In the genomic region with DNA sequence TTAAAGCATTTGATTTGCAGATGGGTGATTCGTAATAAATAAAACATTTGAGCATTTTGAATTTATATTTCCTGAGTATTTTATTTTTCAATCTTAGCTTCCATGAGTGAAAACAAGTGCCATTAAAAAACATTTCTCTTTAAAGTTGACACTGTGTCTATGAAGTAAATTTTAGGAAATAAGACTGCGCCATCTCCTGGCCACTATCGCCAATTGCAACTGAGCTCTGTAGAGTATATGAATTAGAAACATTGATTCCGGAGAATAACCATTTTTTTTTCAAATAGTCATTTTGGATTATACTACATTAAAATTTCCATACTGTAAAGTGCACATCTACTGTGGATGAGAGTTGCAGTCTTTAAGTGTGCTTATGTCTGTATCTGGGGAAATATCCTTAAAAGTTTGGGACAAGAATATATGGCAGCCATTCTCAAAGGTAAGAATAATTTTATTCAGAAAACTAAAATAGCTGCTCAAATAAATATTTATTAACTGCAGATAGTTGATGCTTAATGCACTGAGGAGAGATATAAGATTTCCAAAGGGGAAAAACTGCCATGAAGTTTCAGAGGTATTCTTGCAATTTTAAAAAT, we compare ENCODE assay signal across 7 cellular contexts.
A peak's percentile ranks its signal among the peaks of the same experiment; 100 is the strongest.
DNase-seq lines count a peak whose midpoint lies in the region; ATAC-seq and TF ChIP-seq lines count a peak whose summit lies in the region.

No MANE protein-coding gene starts in this region.

- peaks cover 6% of the 10 kb centered on the region for H3K27me3 ChIP-seq in effector memory CD4-positive, alpha-beta T cell (replicated peaks; ENCODE audit: control insufficient read depth, insufficient read depth, low read length, poor library complexity, severe bottlenecking)

- H3K9me3 ChIP-seq in effector memory CD4-positive, alpha-beta T cell (ENCODE audit: control insufficient read depth, low read length) = no peaks in the 10 kb centered on the region

- CTCF ChIA-PET in activated naive CD4-positive, alpha-beta T cell treated with anti-CD3 and anti-CD28 coated beads, Interleukin-2, amount 10 ng/mL, durations not matched to agents 7 days and 5 days (lab: Charles Lee) = interaction anchor here (1.0 to 3.3 kb wide), 11 partner anchors 11 to 793 kb away, joined by 3 to 16 read pairs (median 4); no protein-coding TSS in a partner anchor

- no peak overlapping the region for H3K27ac ChIP-seq in effector memory CD4-positive, alpha-beta T cell (ENCODE audit: insufficient read depth, low read length, poor library complexity, severe bottlenecking)

- ATAC-seq in HG02571 (IDR thresholded peaks at IDR 0.05; ENCODE audit: unreplicated experiment) = peak; percentile 63

- no peak overlapping the region for H3K4me3 ChIP-seq in GM12864 (ENCODE audit: low read depth, low read length)
- no peak overlapping the region for H3K4me3 ChIP-seq in effector memory CD4-positive, alpha-beta T cell (ENCODE audit: insufficient read depth, low read depth, low read length, poor library complexity, severe bottlenecking)

- H3K36me3 ChIP-seq in effector memory CD4-positive, alpha-beta T cell (ENCODE audit: control insufficient read depth, insufficient read depth, low read length) = no peaks in the 10 kb centered on the region

- peaks cover 18% of the 10 kb centered on the region for H3K27me3 Mint-ChIP-seq in activated naive CD4-positive, alpha-beta T cell treated with anti-CD3 and anti-CD28 coated beads, Interleukin-2, amount 10 ng/mL, durations not matched to agents 7 days and 5 days

- no peaks in the 10 kb centered on the region for H3K4me1 Mint-ChIP-seq in activated naive CD4-positive, alpha-beta T cell treated with anti-CD3 and anti-CD28 coated beads, Interleukin-2, amount 10 ng/mL, durations not matched to agents 7 days and 5 days

- H3K27ac Mint-ChIP-seq in activated naive CD4-positive, alpha-beta T cell treated with anti-CD3 and anti-CD28 coated beads, Interleukin-2, amount 10 ng/mL, durations not matched to agents 7 days and 5 days = no peak overlapping the region

- no peaks in the 10 kb centered on the region for H3K36me3 Mint-ChIP-seq in activated naive CD4-positive, alpha-beta T cell treated with anti-CD3 and anti-CD28 coated beads, Interleukin-2, amount 10 ng/mL, durations not matched to agents 7 days and 5 days

- no peaks in the 10 kb centered on the region for H3K9me3 Mint-ChIP-seq in activated naive CD4-positive, alpha-beta T cell treated with anti-CD3 and anti-CD28 coated beads, Interleukin-2, amount 10 ng/mL, durations not matched to agents 7 days and 5 days

- H3K4me3 Mint-ChIP-seq in activated naive CD4-positive, alpha-beta T cell treated with anti-CD3 and anti-CD28 coated beads, Interleukin-2, amount 10 ng/mL, durations not matched to agents 7 days and 5 days = no peak overlapping the region

- no peak for DNase-seq in GM12864 (ENCODE audit: low read depth)
- peak; percentile 25 for DNase-seq in NCI-H345 treated with DMSO at 0.1 percent for 48 hours (lab: John Stamatoyannopoulos, UW; ENCODE audit: unreplicated experiment)
- peak; percentile 61 for DNase-seq in activated naive CD4-positive, alpha-beta T cell treated with anti-CD3 and anti-CD28 coated beads, Interleukin-2, amount 10 ng/mL, durations not matched to agents 7 days and 5 days
- DNase-seq in inferior parietal cortex (ENCODE audit: extremely low spot score) = peak; percentile 63
- peak; percentile 28 for DNase-seq in stimulated activated CD4-positive, alpha-beta T cell treated with anti-CD3 and anti-CD28 coated beads, Interleukin-2, amount 100 ng/mL, for 48 hours
- no peak for DNase-seq in effector memory CD4-positive, alpha-beta T cell

- peaks cover 3% of the 10 kb centered on the region for H3K4me1 ChIP-seq in effector memory CD4-positive, alpha-beta T cell (ENCODE audit: control insufficient read depth, insufficient read depth, low read length, poor library complexity, severe bottlenecking)

- TF ChIP-seq CTCF in GM12864 (IDR thresholded peaks at IDR 0.05; ENCODE audit: low read depth, low read length, missing control alignments) = peak; percentile 59

Comparison
In these comparisons a context has a peak if more than half of its experiments do, and no peak if none do; other contexts are left out.
1. DNase-seq: peak in NCI-H345 treated with DMSO at 0.1 percent for 48 hours (single experiment), activated naive CD4-positive, alpha-beta T cell treated with anti-CD3 and anti-CD28 coated beads, Interleukin-2, amount 10 ng/mL, durations not matched to agents 7 days and 5 days (single experiment), inferior parietal cortex (single experiment) and stimulated activated CD4-positive, alpha-beta T cell treated with anti-CD3 and anti-CD28 coated beads, Interleukin-2, amount 100 ng/mL, for 48 hours (2 of 2); none in GM12864 (single experiment) and effector memory CD4-positive, alpha-beta T cell (0 of 3).